In the genomic region with DNA sequence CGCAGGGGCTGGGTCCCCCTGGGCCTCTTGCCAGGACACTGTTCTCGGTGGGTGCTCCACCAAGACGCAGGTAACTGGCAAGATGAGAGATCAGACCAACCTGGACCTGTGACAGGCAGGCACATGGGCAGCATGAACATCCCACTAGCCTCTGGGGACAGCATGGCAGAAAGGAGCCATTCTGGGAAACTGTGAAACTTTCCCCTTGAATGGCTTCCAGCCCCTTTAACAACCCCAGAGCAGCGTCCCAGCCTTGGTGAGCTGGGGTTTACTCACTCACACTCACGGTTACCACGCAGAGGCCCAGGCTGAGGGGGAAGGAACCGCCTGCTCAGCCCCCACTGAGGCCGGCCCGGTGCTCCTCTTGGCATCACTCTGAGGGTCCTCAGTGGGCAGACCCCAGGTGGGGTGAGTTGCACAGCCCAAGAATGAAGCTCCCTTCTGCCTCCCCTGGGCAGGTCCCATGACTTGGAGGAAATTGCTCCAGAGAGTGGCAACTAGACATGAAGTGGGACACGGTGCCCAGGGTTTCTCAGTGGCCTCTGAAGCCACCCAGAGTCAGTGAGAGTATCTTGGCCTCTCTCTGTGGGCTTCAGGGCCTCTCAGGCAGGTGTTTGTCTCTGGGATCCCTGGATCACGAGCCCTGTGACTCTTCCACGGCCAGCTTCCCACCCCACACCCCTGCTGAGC, we compare ENCODE assay signal across 9 cellular contexts. TPM values are rescaled to one million over a fixed set of nuclear protein-coding genes. Genes with fewer than 3 reads are reported as not detected.
DNase-seq lines count a peak whose midpoint lies in the region; ATAC-seq and TF ChIP-seq lines count a peak whose summit lies in the region.
"Had no signal": no experiment of that assay in that cellular context is flagged by ENCODE, and none has a peak within 500 bp of the region (broad histone marks: within the 10 kb centered on the region; RNA-seq: fewer than 3 reads in every experiment).

No MANE protein-coding gene starts in this region.

- no peaks in the 10 kb centered on the region for H3K27me3 Mint-ChIP-seq in natural killer cell treated with Interleukin-12 subunit alpha and Interleukin-12 subunit beta and Interleukin-15 and Interleukin-18, amount 100 ng/mL, for 72 hours
- H3K27me3 Mint-ChIP-seq in natural killer cell (ENCODE audit: low read depth in 2 of 2) (no peaks in the 10 kb centered on the region), activated B cell treated with CpG ODN at 0.5 μM for 24 hours (no peaks in the 10 kb centered on the region)

- in situ Hi-C loops in brain microvascular endothelial cell (cut with HindIII; ENCODE audit: low pct_ligation_motif_present, low sequenced_read_pairs): no loop called here

- peak overlapping the region in 1 of 2 donors; percentile 37 for H3K27ac Mint-ChIP-seq in natural killer cell treated with Interleukin-12 subunit alpha and Interleukin-12 subunit beta and Interleukin-15 and Interleukin-18, amount 100 ng/mL, for 72 hours
- H3K27ac Mint-ChIP-seq in natural killer cell (no peak overlapping the region), activated B cell treated with CpG ODN at 0.5 μM for 24 hours (peak overlapping the region; percentile 91)

- peaks cover 26 to 35% of the 10 kb centered on the region in 2 donors for H3K4me1 ChIP-seq in thyroid gland

- no peak overlapping the region for H3K4me3 ChIP-seq in thyroid gland (replicated peaks in 1 of 3)
- H3K4me3 ChIP-seq in dorsolateral prefrontal cortex: no peak overlapping the region
- no peak overlapping the region for H3K4me3 ChIP-seq in brain microvascular endothelial cell (ENCODE audit: low read depth, low read length)

- no peaks in the 10 kb centered on the region for H3K36me3 Mint-ChIP-seq in natural killer cell treated with Interleukin-12 subunit alpha and Interleukin-12 subunit beta and Interleukin-15 and Interleukin-18, amount 100 ng/mL, for 72 hours
- H3K36me3 Mint-ChIP-seq in natural killer cell (no peaks in the 10 kb centered on the region), activated B cell treated with CpG ODN at 0.5 μM for 24 hours (ENCODE audit: low read depth) (peaks cover 3% of the 10 kb centered on the region)

- no peak for DNase-seq in natural killer cell treated with Interleukin-12 subunit alpha and Interleukin-12 subunit beta and Interleukin-15 and Interleukin-18, amount 100 ng/mL, for 72 hours (ENCODE audit: low spot score)
- DNase-seq in natural killer cell: no peak
- DNase-seq in activated B cell treated with CpG ODN at 0.5 μM for 24 hours: peak; percentile 39
- DNase-seq in thyroid gland: no peak
- no peak for DNase-seq in activated gamma-delta T cell (lab: John Stamatoyannopoulos, UW)
- no peak for DNase-seq in dorsolateral prefrontal cortex
- no peak for DNase-seq in brain microvascular endothelial cell

- peak; percentile 30 to 49 for ATAC-seq in natural killer cell treated with Interleukin-12 subunit alpha and Interleukin-12 subunit beta and Interleukin-15 and Interleukin-18, amount 100 ng/mL, for 72 hours
- ATAC-seq in natural killer cell (no peak), HG03025 (IDR thresholded peaks at IDR 0.05; ENCODE audit: low FRiP score, unreplicated experiment) (peak; percentile 38), activated B cell treated with CpG ODN at 0.5 μM for 24 hours (ENCODE audit: low read depth) (peak; percentile 63)

- H3K4me3 Mint-ChIP-seq in natural killer cell treated with Interleukin-12 subunit alpha and Interleukin-12 subunit beta and Interleukin-15 and Interleukin-18, amount 100 ng/mL, for 72 hours: no peak overlapping the region
- no peak overlapping the region for H3K4me3 Mint-ChIP-seq in natural killer cell
- peak overlapping the region; percentile 24 for H3K4me3 Mint-ChIP-seq in activated B cell treated with CpG ODN at 0.5 μM for 24 hours

- peaks cover 41 to 44% of the 10 kb centered on the region in 2 donors for H3K4me1 Mint-ChIP-seq in natural killer cell treated with Interleukin-12 subunit alpha and Interleukin-12 subunit beta and Interleukin-15 and Interleukin-18, amount 100 ng/mL, for 72 hours (ENCODE audit: low read depth in 2 of 2)
- H3K4me1 Mint-ChIP-seq in natural killer cell (peaks cover 37 to 52% of the 10 kb centered on the region in 2 donors), activated B cell treated with CpG ODN at 0.5 μM for 24 hours (peaks cover 74% of the 10 kb centered on the region)

- CTCF ChIA-PET in activated B cell treated with CpG ODN at 0.5 μM for 24 hours (lab: Charles Lee): interaction anchor here (0.6 to 3.4 kb wide), 8 partner anchors 9 to 221 kb away, joined by 3 to 29 read pairs (median 4); no protein-coding TSS in a partner anchor

- H3K27me3 ChIP-seq in thyroid gland (no peaks in the 10 kb centered on the region), dorsolateral prefrontal cortex (no peaks in the 10 kb centered on the region), brain microvascular endothelial cell (replicated peaks) (no peaks in the 10 kb centered on the region)

- H3K36me3 ChIP-seq in thyroid gland (no peaks in the 10 kb centered on the region), brain microvascular endothelial cell (replicated peaks) (no peaks in the 10 kb centered on the region)

- TF ChIP-seq CTCF in natural killer cell (IDR thresholded peaks at IDR 0.05) (no peak), activated B cell treated with CpG ODN at 0.5 μM for 24 hours (IDR thresholded peaks at IDR 0.05) (no peak), thyroid gland (IDR thresholded peaks at IDR 0.05) (no peak), dorsolateral prefrontal cortex (IDR thresholded peaks at IDR 0.05 in 54 of 56, conservative IDR thresholded peaks at IDR 0.05 in 2 of 56; ENCODE audit: low read depth in 1 of 56, partially characterized antibody in 56 of 56) (no peak), brain microvascular endothelial cell (IDR thresholded peaks at IDR 0.05; ENCODE audit: low read depth, low read length, missing control alignments) (no peak)

- H3K9me3 ChIP-seq in thyroid gland: no peaks in the 10 kb centered on the region

- TF ChIP-seq POLR2A in thyroid gland (IDR thresholded peaks at IDR 0.05): no peak

- 84 to 86% methylated on average over 11 to 12 of the region's 12 CpGs for WGBS in thyroid gland, 2 donors

- H3K9me3 Mint-ChIP-seq in natural killer cell treated with Interleukin-12 subunit alpha and Interleukin-12 subunit beta and Interleukin-15 and Interleukin-18, amount 100 ng/mL, for 72 hours: peaks cover 3% of the 10 kb centered on the region
- peaks cover 0 to 2% of the 10 kb centered on the region in 2 donors for H3K9me3 Mint-ChIP-seq in natural killer cell
- no peaks in the 10 kb centered on the region for H3K9me3 Mint-ChIP-seq in activated B cell treated with CpG ODN at 0.5 μM for 24 hours

- peak overlapping the region; percentile 16 to 84 (median 72) for H3K27ac ChIP-seq in thyroid gland
- no peak overlapping the region for H3K27ac ChIP-seq in dorsolateral prefrontal cortex
- no peak overlapping the region for H3K27ac ChIP-seq in brain microvascular endothelial cell
- H3K27ac ChIP-seq: epithelial cell of prostate had no signal

- POLR2A ChIA-PET in activated B cell treated with CpG ODN at 0.5 μM for 24 hours (lab: Charles Lee): interaction anchor here (0.8 to 6.1 kb wide), 13 partner anchors 7 to 254 kb away, joined by 3 to 212 read pairs (median 5); a partner anchor contains a TSS

- intact Hi-C loops in natural killer cell (cut with micrococcal nuclease): no loop called here
- intact Hi-C loops in activated B cell treated with CpG ODN at 0.5 μM for 24 hours (cut with micrococcal nuclease): loop anchor here (1.0 kb wide), 1 partner anchor 10 kb away; no protein-coding TSS in a partner anchor
- intact Hi-C loops in thyroid gland (cut with DNase I): loop anchor here (5.0 kb wide), 1 partner anchor 38 kb away; no protein-coding TSS in a partner anchor
- intact Hi-C loops in dorsolateral prefrontal cortex (cut with DNase I): no loop called here

RNA-seq across cellular contexts. Expression of a gene that starts 15.2 kb away (rescaled TPM):
- 100 to 1,000 TPM in 1 of 2 donors, 10 to 100 TPM in 1; 92.6 to 137 TPM for total RNA-seq in natural killer cell treated with Interleukin-12 subunit alpha and Interleukin-12 subunit beta and Interleukin-15 and Interleukin-18, amount 100 ng/mL, for 72 hours
- total RNA-seq in natural killer cell: 100 to 1,000 TPM; 126 to 143 (median 127) TPM
- 183 and 217 TPM in 2 replicates for total RNA-seq in activated B cell treated with CpG ODN at 0.5 μM for 24 hours
- 100 to 1,000 TPM; 327 to 576 (median 408) TPM for total RNA-seq in thyroid gland
- 100 to 1,000 TPM; 118 to 280 (median 179) TPM for total RNA-seq in dorsolateral prefrontal cortex

RNA-seq across cellular contexts. Expression of a gene that starts 54.5 kb away (rescaled TPM):
- 1 to 10 TPM; 1.8 to 4.6 TPM for total RNA-seq in natural killer cell treated with Interleukin-12 subunit alpha and Interleukin-12 subunit beta and Interleukin-15 and Interleukin-18, amount 100 ng/mL, for 72 hours
- total RNA-seq in natural killer cell: 10 to 100 TPM in 1 of 3 donors, 1 to 10 TPM in 2; 7.6 to 10.5 (median 9.8) TPM
- 353 and 376 TPM in 2 replicates for total RNA-seq in activated B cell treated with CpG ODN at 0.5 μM for 24 hours
- 10 to 100 TPM; 31.9 to 49.3 (median 37.2) TPM for total RNA-seq in thyroid gland
- 1 to 10 TPM in 117 of 120 experiments, under 1 TPM in 3; 0.89 to 7.2 (median 2.6) TPM for total RNA-seq in dorsolateral prefrontal cortex

Comparison
In these comparisons a context has a peak if more than half of its experiments do, and no peak if none do; other contexts are left out.
1. ATAC-seq: peak in natural killer cell treated with Interleukin-12 subunit alpha and Interleukin-12 subunit beta and Interleukin-15 and Interleukin-18, amount 100 ng/mL, for 72 hours (2 of 2), HG03025 (single experiment) and activated B cell treated with CpG ODN at 0.5 μM for 24 hours (single experiment); none in natural killer cell (0 of 3).
2. H3K27ac ChIP-seq: peak in thyroid gland (3 of 3); none in dorsolateral prefrontal cortex (0 of 59) and brain microvascular endothelial cell (single experiment).
3. intact Hi-C loops: an anchor here in activated B cell treated with CpG ODN at 0.5 μM for 24 hours (1.0 kb wide) and thyroid gland (5.0 kb wide); none called in natural killer cell and dorsolateral prefrontal cortex.